ENCODE assay signal across 14 cellular contexts in genomic region chr14:60812987-60813386, GRCh38.
DNase-seq lines count a peak whose midpoint lies in the region; ATAC-seq, FAIRE-seq and TF ChIP-seq lines count a peak whose summit lies in the region.
"Had no signal": no experiment of that assay in that cellular context is flagged by ENCODE, and none has a peak within 500 bp of the region (broad histone marks: within the 10 kb centered on the region; RNA-seq: fewer than 3 reads in every experiment).

No MANE protein-coding gene starts in this region.

- no peak for DNase-seq in HTR-8/SVneo (ENCODE audit: insufficient read length, low spot score)
- DNase-seq in NB4 (ENCODE audit: low read depth): peak; percentile 8
- DNase-seq in germinal center (ENCODE audit: low spot score): peak; percentile 3
- no peak for DNase-seq in urothelium cell line (ENCODE audit: low spot score)
- no peak for DNase-seq in foreskin fibroblast
- no peak for DNase-seq in NOMO-1 treated with dmso at 0.1 percent for 144 hours (lab: John Stamatoyannopoulos, UW; ENCODE audit: unreplicated experiment)
- DNase-seq: Caco-2; CD8-positive, alpha-beta memory T cell; GM23248 had no signal

- ATAC-seq in HG02571 (IDR thresholded peaks at IDR 0.05; ENCODE audit: unreplicated experiment): no peak
- ATAC-seq: A549, GM12878 had no signal

- peak; percentile 99 for FAIRE-seq in HTR-8/SVneo (lab: Jason Lieb, UNC)
- peak; percentile 91 for FAIRE-seq in urothelium cell line (lab: Jason Lieb, UNC)
- FAIRE-seq: A549, GM12878, GM18507, H54 had no signal

- no peak for TF ChIP-seq CTCF in NB4 (IDR thresholded peaks at IDR 0.05; ENCODE audit: low read depth, low read length)
- no peak for TF ChIP-seq CTCF in foreskin fibroblast (IDR thresholded peaks at IDR 0.05; ENCODE audit: low read depth, low read length)

- TF ChIP-seq POLR2A in NB4 (IDR thresholded peaks at IDR 0.05; ENCODE audit: extremely low read depth, insufficient read length): no peak

- H3K4me3 ChIP-seq in NB4 (ENCODE audit: low read depth, low read length) (no peak overlapping the region), foreskin fibroblast (ENCODE audit: low read depth in 1 of 2, low read length in 2 of 2) (no peak overlapping the region)
- H3K4me3 ChIP-seq: A549, GM12878, GM23248 had no signal

Comparison
In these comparisons a context has a peak if more than half of its experiments do, and no peak if none do; other contexts are left out.
1. DNase-seq: peak in NB4 (single experiment) and germinal center (single experiment); none in HTR-8/SVneo (single experiment), urothelium cell line (single experiment), foreskin fibroblast (0 of 2) and NOMO-1 treated with dmso at 0.1 percent for 144 hours (single experiment).